In genomic region chrX:74383611-74384010, GRCh38 we compare ENCODE assay signal across 8 cellular contexts.
DNase-seq lines count a peak whose midpoint lies in the region; ATAC-seq, FAIRE-seq and TF ChIP-seq lines count a peak whose summit lies in the region.

No MANE protein-coding gene starts in this region.

- FAIRE-seq in GM19239 (lab: Jason Lieb, UNC): no peak
- FAIRE-seq in urothelium cell line (lab: Jason Lieb, UNC): no peak

- ATAC-seq in GM18858 (IDR thresholded peaks at IDR 0.05; ENCODE audit: unreplicated experiment): no peak

- DNase-seq in CD1c-positive myeloid dendritic cell (ENCODE audit: extremely low spot score): peak; percentile 13
- peak; percentile 1 for DNase-seq in GM19239 (ENCODE audit: insufficient read length, low spot score)
- peak; percentile 39 for DNase-seq in NCI-H748 (lab: John Stamatoyannopoulos, UW; ENCODE audit: unreplicated experiment)
- peak; percentile 64 to 71 for DNase-seq in cardiac fibroblast (ENCODE audit: low read depth in 2 of 2)
- peak; percentile 4 for DNase-seq in kidney glomerular epithelial cell (lab: John Stamatoyannopoulos, UW)
- peak; percentile 16 for DNase-seq in urothelium cell line (ENCODE audit: low spot score)
- DNase-seq in KG1 (lab: John Stamatoyannopoulos, UW): no peak

- H3K4me3 ChIP-seq in cardiac fibroblast (replicated peaks in 1 of 2; ENCODE audit: low read depth in 2 of 2, low read length in 2 of 2): no peak overlapping the region

- peak; percentile 66 for TF ChIP-seq CTCF in cardiac fibroblast (IDR thresholded peaks at IDR 0.05; ENCODE audit: low read depth, low read length)
